In the genomic region with DNA sequence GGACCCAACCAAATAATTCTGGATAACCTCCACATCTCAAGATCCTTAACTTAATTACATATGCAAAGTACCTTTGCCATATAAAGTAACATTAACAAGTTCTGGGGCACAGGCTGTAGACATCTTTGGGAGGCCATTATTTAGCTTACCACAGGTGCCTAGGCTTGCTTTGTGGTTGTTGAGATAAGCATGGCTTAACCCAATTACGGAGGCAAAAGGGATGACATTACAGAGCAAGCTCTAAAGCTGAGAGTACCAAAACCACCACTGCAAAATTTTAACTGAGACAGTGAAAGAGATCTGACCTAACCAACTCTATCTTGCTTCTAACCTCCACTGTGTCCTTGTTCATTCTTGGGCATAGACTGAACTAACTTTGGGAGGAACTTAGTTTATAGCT, we compare ENCODE assay signal across 29 cellular contexts.
"Had no signal": no experiment of that assay in that cellular context is flagged by ENCODE, and none has a peak within 500 bp of the region (broad histone marks: within the 10 kb centered on the region; RNA-seq: fewer than 3 reads in every experiment).

No MANE protein-coding gene starts in this region.

- H3K9ac ChIP-seq: KMS-11, SK-N-SH had no signal

- H3K27ac ChIP-seq: KMS-11, PC-9, SJSA1 had no signal

- H3K4me3 ChIP-seq: PC-9, SJSA1 had no signal

- H3K9me3 ChIP-seq: SK-N-SH had no signal

- H3K4me1 ChIP-seq: SJSA1 had no signal

- H3K4me2 ChIP-seq: KMS-11, PC-9, SK-N-SH had no signal

- FAIRE-seq: RCC 7860 had no signal

- H2AFZ ChIP-seq: PC-9 had no signal

- H3K36me3 ChIP-seq: SJSA1 had no signal

- DNase-seq: Karpas-422, MM.1S, MV-4-11, NCI-H1092, NCI-H1105, NCI-H1417 treated with DMSO at 0.1 percent for 48 hours, NCI-H1436 treated with DMSO at 0.1 percent for 48 hours, NCI-H1694 treated with DMSO at 0.1 percent for 48 hours, NCI-H187 treated with DMSO at 0.1 percent for 48 hours, NCI-H2029, NCI-H2081, NCI-H2171 treated with DMSO at 0.1 percent for 48 hours, NCI-H226, NCI-H446 treated with DMSO at 0.1 percent for 48 hours, NCI-H510A, NCI-H524, NCI-H526, NCI-H69, NCI-H748 treated with DMSO at 0.1 percent for 48 hours, PC-9, Right ventricle myocardium superior, SHP77 treated with DMSO at 0.1 percent for 48 hours, SK-N-SH, SW 1271, T-helper 1 cell had no signal

- H3K27me3 ChIP-seq: SJSA1 had no signal

- ATAC-seq: Panc1 had no signal
